ENCODE assay signal across 1 cellular context in genomic region chr19:52689804-52690394, GRCh38.
TF ChIP-seq lines count a peak whose summit lies in the region.

No MANE protein-coding gene starts in this region.

TF ChIP-seq in H1, 55 proteins besides CTCF, POLR2A, EP300 and RAD21 (continued from another document):
- TF ChIP-seq HDAC2 (IDR thresholded peaks at IDR 0.05; ENCODE audit: borderline replicate concordance in 1 of 2, low read depth in 2 of 2, low read length in 2 of 2) = 0 out of 4 replicates have a peak, but pooled peaks of 1 of the 2 experiments have one; percentile 13
- TF ChIP-seq HDAC6 (IDR thresholded peaks at IDR 0.05; ENCODE audit: low read depth, low read length) = no peak
- TF ChIP-seq CBX8 (IDR thresholded peaks at IDR 0.05; ENCODE audit: borderline replicate concordance, low read depth, low read length) = no peak
- 0 out of 2 replicates have a peak, but pooled peaks have one; percentile 28 for TF ChIP-seq RBBP5 (IDR thresholded peaks at IDR 0.05; ENCODE audit: borderline replicate concordance, low read depth, low read length)
- TF ChIP-seq ASH2L (IDR thresholded peaks at IDR 0.05; ENCODE audit: low read length) = no peak
- TF ChIP-seq MAX (IDR thresholded peaks at IDR 0.05) = peak; percentile 80
- no peak for TF ChIP-seq SIX5 (IDR thresholded peaks at IDR 0.05; ENCODE audit: low read depth, low read length)
- no peak for TF ChIP-seq SIN3A (conservative IDR thresholded peaks at IDR 0.05 in 1 of 2, IDR thresholded peaks at IDR 0.05 in 1 of 2; ENCODE audit: low read depth in 1 of 2, low read length in 2 of 2)
- no peak for TF ChIP-seq SP4 (IDR thresholded peaks at IDR 0.05; ENCODE audit: low read length)
- TF ChIP-seq CREB1 (IDR thresholded peaks at IDR 0.05) = no peak
- TF ChIP-seq, protein P1, sequence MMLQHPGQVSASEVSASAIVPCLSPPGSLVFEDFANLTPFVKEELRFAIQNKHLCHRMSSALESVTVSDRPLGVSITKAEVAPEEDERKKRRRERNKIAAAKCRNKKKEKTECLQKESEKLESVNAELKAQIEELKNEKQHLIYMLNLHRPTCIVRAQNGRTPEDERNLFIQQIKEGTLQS (IDR thresholded peaks at IDR 0.05; ENCODE audit: insufficient read depth, low read depth, low read length) = no peak
